ENCODE assay signal across 1 cellular context in genomic region chr11:77129841-77130756, GRCh38.
TF ChIP-seq lines count a peak whose summit lies in the region.

No MANE protein-coding gene starts in this region.

TF ChIP-seq in HepG2, 621 proteins besides CTCF, POLR2A, EP300 and RAD21 (continued from another document):
- TF ChIP-seq SRY (CRISPR knock-in tag; IDR thresholded peaks at IDR 0.05) (0 out of 2 replicates have a peak, but pooled peaks have one; percentile 21), ISL2 (CRISPR knock-in tag; IDR thresholded peaks at IDR 0.05) (0 out of 2 replicates have a peak, but pooled peaks have one; percentile 25), NR2F6 (IDR thresholded peaks at IDR 0.05) (peak; percentile 60), NR2F6 (CRISPR knock-in tag; IDR thresholded peaks at IDR 0.05) (peak; percentile 54; the same call in 1 of the 2 replicates), SMAD3 (CRISPR knock-in tag; IDR thresholded peaks at IDR 0.05) (no peak), HNRNPL (IDR thresholded peaks at IDR 0.05; ENCODE audit: low read depth, low read length) (0 out of 2 replicates have a peak, but pooled peaks have one; percentile 19), ZMYM3 (CRISPR knock-in tag; IDR thresholded peaks at IDR 0.05) (peak; percentile 72), FOXJ3 (CRISPR knock-in tag; IDR thresholded peaks at IDR 0.05; ENCODE audit: borderline replicate concordance) (no peak), STAT5B (CRISPR knock-in tag; IDR thresholded peaks at IDR 0.05) (no peak), ADNP (CRISPR knock-in tag; IDR thresholded peaks at IDR 0.05) (peak; percentile 9; the same call in 1 of the 2 replicates), SRF (IDR thresholded peaks at IDR 0.05; ENCODE audit: low read depth, low read length) (no peak), HOXD1 (CRISPR knock-in tag; IDR thresholded peaks at IDR 0.05) (peak; percentile 18; the same call in 1 of the 2 replicates), ZNF800 (CRISPR knock-in tag; IDR thresholded peaks at IDR 0.05) (0 out of 2 replicates have a peak, but pooled peaks have one; percentile 21), KLF12 (CRISPR knock-in tag; IDR thresholded peaks at IDR 0.05; ENCODE audit: borderline replicate concordance) (0 out of 2 replicates have a peak, but pooled peaks have one; percentile 18), ZNF768 (CRISPR knock-in tag; IDR thresholded peaks at IDR 0.05) (peak; percentile 99), RFX1 (IDR thresholded peaks at IDR 0.05) (no peak), RARA (CRISPR knock-in tag; IDR thresholded peaks at IDR 0.05) (0 out of 2 replicates have a peak, but pooled peaks have one; percentile 29)
- TF ChIP-seq, protein P1, sequence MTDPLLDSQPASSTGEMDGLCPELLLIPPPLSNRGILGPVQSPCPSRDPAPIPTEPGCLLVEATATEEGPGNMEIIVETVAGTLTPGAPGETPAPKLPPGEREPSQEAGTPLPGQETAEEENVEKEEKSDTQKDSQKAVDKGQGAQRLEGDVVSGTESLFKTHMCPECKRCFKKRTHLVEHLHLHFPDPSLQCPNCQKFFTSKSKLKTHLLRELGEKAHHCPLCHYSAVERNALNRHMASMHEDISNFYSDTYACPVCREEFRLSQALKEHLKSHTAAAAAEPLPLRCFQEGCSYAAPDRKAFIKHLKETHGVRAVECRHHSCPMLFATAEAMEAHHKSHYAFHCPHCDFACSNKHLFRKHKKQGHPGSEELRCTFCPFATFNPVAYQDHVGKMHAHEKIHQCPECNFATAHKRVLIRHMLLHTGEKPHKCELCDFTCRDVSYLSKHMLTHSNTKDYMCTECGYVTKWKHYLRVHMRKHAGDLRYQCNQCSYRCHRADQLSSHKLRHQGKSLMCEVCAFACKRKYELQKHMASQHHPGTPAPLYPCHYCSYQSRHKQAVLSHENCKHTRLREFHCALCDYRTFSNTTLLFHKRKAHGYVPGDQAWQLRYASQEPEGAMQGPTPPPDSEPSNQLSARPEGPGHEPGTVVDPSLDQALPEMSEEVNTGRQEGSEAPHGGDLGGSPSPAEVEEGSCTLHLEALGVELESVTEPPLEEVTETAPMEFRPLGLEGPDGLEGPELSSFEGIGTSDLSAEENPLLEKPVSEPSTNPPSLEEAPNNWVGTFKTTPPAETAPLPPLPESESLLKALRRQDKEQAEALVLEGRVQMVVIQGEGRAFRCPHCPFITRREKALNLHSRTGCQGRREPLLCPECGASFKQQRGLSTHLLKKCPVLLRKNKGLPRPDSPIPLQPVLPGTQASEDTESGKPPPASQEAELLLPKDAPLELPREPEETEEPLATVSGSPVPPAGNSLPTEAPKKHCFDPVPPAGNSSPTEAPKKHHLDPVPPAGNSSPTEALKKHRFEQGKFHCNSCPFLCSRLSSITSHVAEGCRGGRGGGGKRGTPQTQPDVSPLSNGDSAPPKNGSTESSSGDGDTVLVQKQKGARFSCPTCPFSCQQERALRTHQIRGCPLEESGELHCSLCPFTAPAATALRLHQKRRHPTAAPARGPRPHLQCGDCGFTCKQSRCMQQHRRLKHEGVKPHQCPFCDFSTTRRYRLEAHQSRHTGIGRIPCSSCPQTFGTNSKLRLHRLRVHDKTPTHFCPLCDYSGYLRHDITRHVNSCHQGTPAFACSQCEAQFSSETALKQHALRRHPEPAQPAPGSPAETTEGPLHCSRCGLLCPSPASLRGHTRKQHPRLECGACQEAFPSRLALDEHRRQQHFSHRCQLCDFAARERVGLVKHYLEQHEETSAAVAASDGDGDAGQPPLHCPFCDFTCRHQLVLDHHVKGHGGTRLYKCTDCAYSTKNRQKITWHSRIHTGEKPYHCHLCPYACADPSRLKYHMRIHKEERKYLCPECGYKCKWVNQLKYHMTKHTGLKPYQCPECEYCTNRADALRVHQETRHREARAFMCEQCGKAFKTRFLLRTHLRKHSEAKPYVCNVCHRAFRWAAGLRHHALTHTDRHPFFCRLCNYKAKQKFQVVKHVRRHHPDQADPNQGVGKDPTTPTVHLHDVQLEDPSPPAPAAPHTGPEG (CRISPR knock-in tag; IDR thresholded peaks at IDR 0.05), result 0 out of 2 replicates have a peak, but pooled peaks have one; percentile 35
TF ChIP-seq in HepG2: peak in this region for 19.
